Comparison of ENCODE assay signal across 9 cellular contexts in genomic region chr7:70698219-70698832, GRCh38.
DNase-seq lines count a peak whose midpoint lies in the region; ATAC-seq and TF ChIP-seq lines count a peak whose summit lies in the region.
"Had no signal": no experiment of that assay in that cellular context is flagged by ENCODE, and none has a peak within 500 bp of the region (broad histone marks: within the 10 kb centered on the region; RNA-seq: fewer than 3 reads in every experiment).

No MANE protein-coding gene starts in this region.

- H3K4me3 ChIP-seq in breast epithelium (peak overlapping the region in 1 of 3 donors; percentile 3), left lung (no peak overlapping the region)
- H3K4me3 ChIP-seq: skin epidermis had no signal

- no peak overlapping the region for H3K4me3 Mint-ChIP-seq in CD14-positive monocyte

- H3K9me3 ChIP-seq in breast epithelium (no peaks in the 10 kb centered on the region), left lung (no peaks in the 10 kb centered on the region)

- no peak overlapping the region for H3K27ac Mint-ChIP-seq in CD14-positive monocyte

- no peak for TF ChIP-seq POLR2A in breast epithelium (IDR thresholded peaks at IDR 0.05)

- ATAC-seq in left lung, result peak; percentile 20
- no peak for ATAC-seq in HG03378 (IDR thresholded peaks at IDR 0.05; ENCODE audit: unreplicated experiment)
- ATAC-seq in GM21360 (IDR thresholded peaks at IDR 0.05; ENCODE audit: unreplicated experiment), result no peak

- H3K36me3 Mint-ChIP-seq in CD14-positive monocyte, result peaks cover 0 to 4% of the 10 kb centered on the region in 2 donors

- no peaks in the 10 kb centered on the region for H3K27me3 ChIP-seq in breast epithelium
- H3K27me3 ChIP-seq in left lung, result peaks cover 0 to 34% of the 10 kb centered on the region in 2 donors

- H3K27ac ChIP-seq in breast epithelium, result no peak overlapping the region
- no peak overlapping the region for H3K27ac ChIP-seq in left lung
- H3K27ac ChIP-seq: skin epidermis had no signal

- intact Hi-C loops in CD14-positive monocyte (cut with micrococcal nuclease), result no loop called here
- intact Hi-C loops in breast epithelium (cut with DNase I; ENCODE audit: low total_unique reads), result no loop called here
- intact Hi-C loops in left lung (cut with DNase I), result no loop called here

- TF ChIP-seq CTCF in CD14-positive monocyte (IDR thresholded peaks at IDR 0.05) (peak; percentile 47), GM20000 (IDR thresholded peaks at IDR 0.05; ENCODE audit: extremely low read depth, missing control alignments) (peak; percentile 75), breast epithelium (IDR thresholded peaks at IDR 0.05) (peak in 2 of 3 donors; percentile 75 to 83), left lung (IDR thresholded peaks at IDR 0.05) (peak; percentile 67 to 78)

- H3K27me3 Mint-ChIP-seq in CD14-positive monocyte (ENCODE audit: low read depth in 3 of 3), result peaks cover 32 to 41% (median 34%) of the 10 kb centered on the region in 3 donors

- no peaks in the 10 kb centered on the region for H3K36me3 ChIP-seq in breast epithelium
- no peaks in the 10 kb centered on the region for H3K36me3 ChIP-seq in left lung

- peaks cover 0 to 5% of the 10 kb centered on the region in 2 donors for H3K4me1 ChIP-seq in breast epithelium
- peaks cover 2 to 17% of the 10 kb centered on the region in 2 donors for H3K4me1 ChIP-seq in left lung

- peaks cover 14% of the 10 kb centered on the region for H3K4me1 Mint-ChIP-seq in CD14-positive monocyte

- H3K9me3 Mint-ChIP-seq in CD14-positive monocyte, result peaks cover 0 to 12% (median 2%) of the 10 kb centered on the region in 7 donors

- DNase-seq in CD14-positive monocyte (ENCODE audit: low spot score) (no peak), GM20000 (ENCODE audit: low spot score) (peak; percentile 63), NCI-H2227 treated with DMSO at 0.1 percent for 48 hours (lab: John Stamatoyannopoulos, UW) (peak; percentile 72), breast epithelium (ENCODE audit: low spot score in 2 of 2) (no peak), left lung (no peak), islet precursor cell (no peak)

Comparison
In these comparisons a context has a peak if more than half of its experiments do, and no peak if none do; other contexts are left out.
1. DNase-seq: peak in GM20000 (single experiment) and NCI-H2227 treated with DMSO at 0.1 percent for 48 hours (single experiment); none in CD14-positive monocyte (single experiment), breast epithelium (0 of 2), left lung (0 of 2) and islet precursor cell (single experiment).
2. Peak in every context shown above with its lines, with median percentiles within 50 percentile points of each other: CTCF ChIP-seq.